Comparison of ENCODE assay signal across 30 cellular contexts in genomic region chr11:121770933-121771332, GRCh38.
"Had no signal": no experiment of that assay in that cellular context is flagged by ENCODE, and none has a peak within 500 bp of the region (broad histone marks: within the 10 kb centered on the region; RNA-seq: fewer than 3 reads in every experiment).

No MANE protein-coding gene starts in this region.

- H3K4me3 Mint-ChIP-seq: activated B cell treated with CpG ODN at 0.5 μM for 24 hours; activated CD4-positive, alpha-beta memory T cell treated with anti-CD3 and anti-CD28 coated beads for 36 hours; activated CD4-positive, alpha-beta T cell treated with anti-CD3 and anti-CD28 coated beads, Interleukin-2, amount 10 ng/mL, durations not matched to agents 24 days and 14 days; activated CD8-positive, alpha-beta T cell treated with anti-CD3 and anti-CD28 coated beads for 36 hours; activated naive CD4-positive, alpha-beta T cell treated with anti-CD3 and anti-CD28 coated beads, Interleukin-2, amount 10 ng/mL, durations not matched to agents 7 days and 5 days; activated naive CD4-positive, alpha-beta T cell treated with anti-CD3 and anti-CD28 coated beads, Interleukin-2, amount 50 U/mL, for 24 hours; activated naive CD8-positive, alpha-beta T cell; activated naive CD8-positive, alpha-beta T cell treated with anti-CD3 and anti-CD28 coated beads, Interleukin-2, amount 10 ng/mL, durations not matched to agents 7 days and 5 days; activated naive CD8-positive, alpha-beta T cell treated with anti-CD3 and anti-CD28 coated beads, Interleukin-2, amount 50 U/mL, for 24 hours; activated T-cell treated with anti-CD3 and anti-CD28 coated beads, Interleukin-2, amount 50 U/mL, for 24 hours; brain; T-helper 1 cell treated with Interleukin-12 subunit alpha and Interleukin-12 subunit beta and Interleukin-4 antibody, amounts not matched to agents 30 μg/mL and 1 μg/mL, for 36 hours; T-helper 2 cell treated with Interferon-gamma antibody and Interleukin-4, amounts not matched to agents 5 μg/mL and 100 μg/mL, for 36 hours had no signal

- ATAC-seq: activated CD8-positive, alpha-beta T cell treated with anti-CD3 and anti-CD28 coated beads for 36 hours; activated naive CD8-positive, alpha-beta T cell treated with anti-CD3 and anti-CD28 coated beads, Interleukin-2, amount 50 U/mL, for 24 hours had no signal

- DNase-seq: activated B cell treated with CpG ODN at 0.5 μM for 24 hours; activated CD4-positive, alpha-beta memory T cell treated with anti-CD3 and anti-CD28 coated beads for 36 hours; activated CD4-positive, alpha-beta T cell treated with anti-CD3 and anti-CD28 coated beads for 4 hours; activated CD4-positive, alpha-beta T cell treated with anti-CD3 and anti-CD28 coated beads, Interleukin-2, amount 10 ng/mL, durations not matched to agents 24 days and 14 days; activated CD4-positive, alpha-beta T cell treated with anti-CD3 and anti-CD28 coated beads, Interleukin-2, amount 50 U/mL, for 1 hour; activated CD4-positive, alpha-beta T cell treated with anti-CD3 and anti-CD28 coated beads, Interleukin-2, amount 50 U/mL, for 4 hours; activated CD4-positive, CD25-positive, alpha-beta regulatory T cell treated with anti-CD3 and anti-CD28 coated beads, Interleukin-2, amount 50 U/mL, for 72 hours; activated CD8-positive, alpha-beta memory T cell treated with anti-CD3 and anti-CD28 coated beads, Interleukin-2, amount 50 U/mL, for 48 hours; activated CD8-positive, alpha-beta T cell treated with anti-CD3 and anti-CD28 coated beads for 36 hours; activated effector memory CD4-positive, alpha-beta T cell treated with Interleukin-2 at 50 U/mL for 16 hours; activated gamma-delta T cell; activated naive CD4-positive, alpha-beta T cell treated with anti-CD3 and anti-CD28 coated beads, Interleukin-2, amount 10 ng/mL, durations not matched to agents 7 days and 5 days; activated naive CD4-positive, alpha-beta T cell treated with Interleukin-2 at 50 U/mL for 16 hours; activated naive CD8-positive, alpha-beta T cell treated with anti-CD3 and anti-CD28 coated beads, Interleukin-2, amount 10 ng/mL, durations not matched to agents 7 days and 5 days; activated naive CD8-positive, alpha-beta T cell treated with anti-CD3 and anti-CD28 coated beads, Interleukin-2, amount 50 U/mL, for 24 hours; activated T-cell treated with anti-CD3 and anti-CD28 coated beads, Interleukin-2, amount 50 U/mL, for 24 hours; activated T-cell treated with anti-CD3 and anti-CD28 coated beads, Interleukin-2, amount 50 U/mL, for 48 hours; amygdala; central memory CD4-positive, alpha-beta T cell; T-helper 1 cell; T-helper 2 cell; T-helper 9 cell had no signal

- H3K27ac Mint-ChIP-seq: activated B cell treated with CpG ODN at 0.5 μM for 24 hours; activated CD4-positive, alpha-beta memory T cell treated with anti-CD3 and anti-CD28 coated beads for 36 hours; activated CD4-positive, alpha-beta T cell treated with anti-CD3 and anti-CD28 coated beads, Interleukin-2, amount 10 ng/mL, durations not matched to agents 24 days and 14 days; activated CD8-positive, alpha-beta T cell treated with anti-CD3 and anti-CD28 coated beads for 36 hours; activated naive CD4-positive, alpha-beta T cell treated with anti-CD3 and anti-CD28 coated beads, Interleukin-2, amount 10 ng/mL, durations not matched to agents 7 days and 5 days; activated naive CD4-positive, alpha-beta T cell treated with anti-CD3 and anti-CD28 coated beads, Interleukin-2, amount 50 U/mL, for 24 hours; activated naive CD8-positive, alpha-beta T cell; activated naive CD8-positive, alpha-beta T cell treated with anti-CD3 and anti-CD28 coated beads, Interleukin-2, amount 10 ng/mL, durations not matched to agents 7 days and 5 days; activated naive CD8-positive, alpha-beta T cell treated with anti-CD3 and anti-CD28 coated beads, Interleukin-2, amount 50 U/mL, for 24 hours; activated T-cell treated with anti-CD3 and anti-CD28 coated beads, Interleukin-2, amount 50 U/mL, for 24 hours; activated T-helper 2 cell treated with anti-CD3 and anti-CD28 coated beads, Interferon-gamma antibody, Interleukin-2, Interleukin-4, amounts not matched to agents 10 μg/mL and 5 μg/mL and 100 μg/mL, durations not matched to agents 14 hours and 24 hours and 36 hours; T-helper 1 cell treated with Interleukin-12 subunit alpha and Interleukin-12 subunit beta and Interleukin-4 antibody, amounts not matched to agents 30 μg/mL and 1 μg/mL, for 36 hours; T-helper 2 cell treated with Interferon-gamma antibody and Interleukin-4, amounts not matched to agents 5 μg/mL and 100 μg/mL, for 36 hours had no signal

- H3K27me3 ChIP-seq: ascending aorta had no signal

- H3K27me3 Mint-ChIP-seq: activated CD4-positive, alpha-beta memory T cell treated with anti-CD3 and anti-CD28 coated beads for 36 hours; activated CD4-positive, alpha-beta T cell treated with anti-CD3 and anti-CD28 coated beads, Interleukin-2, amount 10 ng/mL, durations not matched to agents 24 days and 14 days; activated CD8-positive, alpha-beta T cell treated with anti-CD3 and anti-CD28 coated beads for 36 hours; activated naive CD8-positive, alpha-beta T cell treated with anti-CD3 and anti-CD28 coated beads, Interleukin-2, amount 10 ng/mL, durations not matched to agents 7 days and 5 days; activated naive CD8-positive, alpha-beta T cell treated with anti-CD3 and anti-CD28 coated beads, Interleukin-2, amount 50 U/mL, for 24 hours; brain had no signal

- H3K36me3 Mint-ChIP-seq: activated CD4-positive, alpha-beta memory T cell treated with anti-CD3 and anti-CD28 coated beads for 36 hours; activated naive CD4-positive, alpha-beta T cell treated with anti-CD3 and anti-CD28 coated beads, Interleukin-2, amount 10 ng/mL, durations not matched to agents 7 days and 5 days; activated naive CD4-positive, alpha-beta T cell treated with anti-CD3 and anti-CD28 coated beads, Interleukin-2, amount 50 U/mL, for 24 hours; activated naive CD8-positive, alpha-beta T cell; activated naive CD8-positive, alpha-beta T cell treated with anti-CD3 and anti-CD28 coated beads, Interleukin-2, amount 10 ng/mL, durations not matched to agents 7 days and 5 days; brain had no signal

- H3K4me3 ChIP-seq: ascending aorta had no signal

- H3K9me3 ChIP-seq: ascending aorta had no signal

- H3K9me3 Mint-ChIP-seq: activated B cell treated with CpG ODN at 0.5 μM for 24 hours; activated CD4-positive, alpha-beta memory T cell treated with anti-CD3 and anti-CD28 coated beads for 36 hours; activated CD4-positive, alpha-beta T cell treated with anti-CD3 and anti-CD28 coated beads, Interleukin-2, amount 10 ng/mL, durations not matched to agents 24 days and 14 days; activated CD8-positive, alpha-beta T cell treated with anti-CD3 and anti-CD28 coated beads for 36 hours; activated naive CD4-positive, alpha-beta T cell treated with anti-CD3 and anti-CD28 coated beads, Interleukin-2, amount 10 ng/mL, durations not matched to agents 7 days and 5 days; activated naive CD4-positive, alpha-beta T cell treated with anti-CD3 and anti-CD28 coated beads, Interleukin-2, amount 50 U/mL, for 24 hours; activated naive CD8-positive, alpha-beta T cell treated with anti-CD3 and anti-CD28 coated beads, Interleukin-2, amount 10 ng/mL, durations not matched to agents 7 days and 5 days; activated naive CD8-positive, alpha-beta T cell treated with anti-CD3 and anti-CD28 coated beads, Interleukin-2, amount 50 U/mL, for 24 hours; activated T-cell treated with anti-CD3 and anti-CD28 coated beads, Interleukin-2, amount 50 U/mL, for 24 hours; activated T-helper 2 cell treated with anti-CD3 and anti-CD28 coated beads, Interferon-gamma antibody, Interleukin-2, Interleukin-4, amounts not matched to agents 10 μg/mL and 5 μg/mL and 100 μg/mL, durations not matched to agents 14 hours and 24 hours and 36 hours; T-helper 1 cell treated with Interleukin-12 subunit alpha and Interleukin-12 subunit beta and Interleukin-4 antibody, amounts not matched to agents 30 μg/mL and 1 μg/mL, for 36 hours; T-helper 2 cell treated with Interferon-gamma antibody and Interleukin-4, amounts not matched to agents 5 μg/mL and 100 μg/mL, for 36 hours had no signal

- H3K36me3 ChIP-seq: ascending aorta had no signal

- H3K4me1 Mint-ChIP-seq: activated CD4-positive, alpha-beta T cell treated with anti-CD3 and anti-CD28 coated beads, Interleukin-2, amount 10 ng/mL, durations not matched to agents 24 days and 14 days; activated naive CD4-positive, alpha-beta T cell treated with anti-CD3 and anti-CD28 coated beads, Interleukin-2, amount 10 ng/mL, durations not matched to agents 7 days and 5 days; activated naive CD4-positive, alpha-beta T cell treated with anti-CD3 and anti-CD28 coated beads, Interleukin-2, amount 50 U/mL, for 24 hours; activated naive CD8-positive, alpha-beta T cell treated with anti-CD3 and anti-CD28 coated beads, Interleukin-2, amount 10 ng/mL, durations not matched to agents 7 days and 5 days had no signal

- H3K27ac ChIP-seq: ascending aorta, VCaP had no signal
